ENCODE assay signal across 8 cellular contexts in genomic region chr10:53209941-53210611, GRCh38.
DNase-seq lines count a peak whose midpoint lies in the region; ATAC-seq, FAIRE-seq and TF ChIP-seq lines count a peak whose summit lies in the region.

No MANE protein-coding gene starts in this region.

- POLR2A ChIA-PET in HEK293T (lab: Yijun Ruan, JAX) = no interaction called here

- ATAC-seq in HG02763 (IDR thresholded peaks at IDR 0.05; ENCODE audit: unreplicated experiment) (no peak), natural killer cell (no peak)

- intact Hi-C loops in natural killer cell (cut with micrococcal nuclease) = no loop called here

- H3K36me3 Mint-ChIP-seq in natural killer cell = no peaks in the 10 kb centered on the region

- H3K27me3 Mint-ChIP-seq in natural killer cell (ENCODE audit: low read depth in 2 of 2) = no peaks in the 10 kb centered on the region

- H3K4me1 Mint-ChIP-seq in natural killer cell = no peaks in the 10 kb centered on the region

- no peak for TF ChIP-seq CTCF in natural killer cell (IDR thresholded peaks at IDR 0.05)

- no peak overlapping the region for H3K27ac Mint-ChIP-seq in natural killer cell

- H3K4me3 Mint-ChIP-seq in natural killer cell = no peak overlapping the region

- H3K9me3 Mint-ChIP-seq in natural killer cell = peaks cover 7% of the 10 kb centered on the region in 2 donors

- peak; percentile 87 for FAIRE-seq in A204.1 (lab: Jason Lieb, UNC)

- CTCF ChIA-PET in HEK293T (lab: Yijun Ruan, JAX) = interaction anchor here (0.7 kb wide), 2 partner anchors 58 to 395 kb away, joined by 3 read pairs; no protein-coding TSS in a partner anchor

- DNase-seq in HEK293T (ENCODE audit: extremely low spot score) (peak; percentile 9), RPMI8226 (peak; percentile 6), iPS DF 19.7 (ENCODE audit: low read depth, low spot score) (peak; percentile 59), KG1 (lab: John Stamatoyannopoulos, UW) (no peak), natural killer cell (no peak), GM19240 (ENCODE audit: insufficient read length, low spot score) (no peak)

TF ChIP-seq in HEK293T, 16 proteins besides CTCF, POLR2A, EP300 and RAD21:
- TF ChIP-seq BHLHE40 (IDR thresholded peaks at IDR 0.05; ENCODE audit: borderline replicate concordance) (no peak), FOXK2 (IDR thresholded peaks at IDR 0.05) (no peak), SUZ12 (IDR thresholded peaks at IDR 0.05) (no peak), CTBP1 (IDR thresholded peaks at IDR 0.05; ENCODE audit: borderline replicate concordance) (no peak), ZNF384 (IDR thresholded peaks at IDR 0.05) (no peak), ARNT (IDR thresholded peaks at IDR 0.05) (no peak), NFRKB (IDR thresholded peaks at IDR 0.05) (no peak), L3MBTL2 (conservative IDR thresholded peaks at IDR 0.05) (no peak), LEF1 (IDR thresholded peaks at IDR 0.05; ENCODE audit: borderline replicate concordance) (no peak), SP1 (IDR thresholded peaks at IDR 0.05) (no peak), FOXM1 (IDR thresholded peaks at IDR 0.05; ENCODE audit: borderline replicate concordance) (no peak), TARDBP (IDR thresholded peaks at IDR 0.05) (no peak), FOXA1 (IDR thresholded peaks at IDR 0.05) (no peak), HDGF (IDR thresholded peaks at IDR 0.05; ENCODE audit: borderline replicate concordance) (no peak), ELF4 (IDR thresholded peaks at IDR 0.05) (no peak)
TF ChIP-seq in HEK293T: peak in this region for 0.

Comparison
In these comparisons a context has a peak if more than half of its experiments do, and no peak if none do; other contexts are left out.
1. DNase-seq: peak in HEK293T (single experiment), RPMI8226 (single experiment) and iPS DF 19.7 (single experiment); none in KG1 (single experiment), natural killer cell (single experiment) and GM19240 (single experiment).